ENCODE assay signal across 8 cellular contexts in the genomic region with DNA sequence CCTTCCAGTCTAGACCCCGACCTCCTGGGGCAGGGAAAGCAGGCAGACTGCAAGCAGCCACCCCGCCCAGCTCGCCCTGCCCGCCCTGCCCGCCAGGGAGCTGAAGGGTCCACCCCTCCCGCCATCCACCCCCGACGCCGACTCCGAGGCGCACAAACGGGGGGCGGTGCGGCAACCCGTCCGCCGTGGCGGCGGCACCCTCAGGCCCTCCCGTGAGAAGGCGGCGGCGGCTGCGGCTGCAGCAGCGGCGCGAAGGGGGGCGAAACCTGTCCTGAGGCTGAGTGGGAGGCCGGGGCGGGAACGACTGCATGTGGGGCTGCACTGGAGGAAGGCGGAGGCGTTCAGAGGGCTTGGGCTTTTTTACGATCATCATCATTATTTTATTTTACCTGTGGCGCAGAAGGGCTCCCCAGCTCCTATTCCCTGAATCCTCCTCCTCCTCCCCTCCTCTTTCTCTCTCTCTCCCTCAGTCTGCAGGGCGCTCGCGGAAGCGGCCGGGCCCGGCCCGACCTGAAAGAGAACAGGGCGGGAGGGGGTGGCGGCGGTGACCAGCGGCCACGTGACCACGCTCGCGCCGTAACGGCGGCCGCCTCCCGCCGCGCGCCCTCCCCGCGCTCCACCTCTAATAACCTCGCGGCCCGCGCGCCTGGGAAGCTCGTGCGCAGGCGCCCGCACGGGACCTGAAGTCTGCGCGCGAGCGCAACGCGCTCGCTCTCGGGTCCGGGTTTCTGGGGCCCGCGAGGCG. TPM values are rescaled to one million over a fixed set of nuclear protein-coding genes. Genes with fewer than 3 reads are reported as not detected.
DNase-seq lines count a peak whose midpoint lies in the region; ATAC-seq and TF ChIP-seq lines count a peak whose summit lies in the region.

A gene with protein sequence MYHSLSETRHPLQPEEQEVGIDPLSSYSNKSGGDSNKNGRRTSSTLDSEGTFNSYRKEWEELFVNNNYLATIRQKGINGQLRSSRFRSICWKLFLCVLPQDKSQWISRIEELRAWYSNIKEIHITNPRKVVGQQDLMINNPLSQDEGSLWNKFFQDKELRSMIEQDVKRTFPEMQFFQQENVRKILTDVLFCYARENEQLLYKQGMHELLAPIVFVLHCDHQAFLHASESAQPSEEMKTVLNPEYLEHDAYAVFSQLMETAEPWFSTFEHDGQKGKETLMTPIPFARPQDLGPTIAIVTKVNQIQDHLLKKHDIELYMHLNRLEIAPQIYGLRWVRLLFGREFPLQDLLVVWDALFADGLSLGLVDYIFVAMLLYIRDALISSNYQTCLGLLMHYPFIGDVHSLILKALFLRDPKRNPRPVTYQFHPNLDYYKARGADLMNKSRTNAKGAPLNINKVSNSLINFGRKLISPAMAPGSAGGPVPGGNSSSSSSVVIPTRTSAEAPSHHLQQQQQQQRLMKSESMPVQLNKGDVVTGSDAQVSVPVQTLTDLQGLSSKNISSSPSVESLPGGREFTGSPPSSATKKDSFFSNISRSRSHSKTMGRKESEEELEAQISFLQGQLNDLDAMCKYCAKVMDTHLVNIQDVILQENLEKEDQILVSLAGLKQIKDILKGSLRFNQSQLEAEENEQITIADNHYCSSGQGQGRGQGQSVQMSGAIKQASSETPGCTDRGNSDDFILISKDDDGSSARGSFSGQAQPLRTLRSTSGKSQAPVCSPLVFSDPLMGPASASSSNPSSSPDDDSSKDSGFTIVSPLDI (minus strand): TSS at position 540 of the 745 bp plus-strand sequence. CDS start 234,061 bp downstream, outside the sequence.

- no peaks in the 10 kb centered on the region for H3K9me3 Mint-ChIP-seq in central memory CD8-positive, alpha-beta T cell

- POLR2A ChIA-PET in AG04450 (lab: Yijun Ruan, JAX): interaction anchor here (0.6 to 1.6 kb wide), 11 partner anchors 9 to 494 kb away, joined by 3 to 10 read pairs (median 4); no protein-coding TSS in a partner anchor

- H3K27ac Mint-ChIP-seq in central memory CD8-positive, alpha-beta T cell (ENCODE audit: low read depth): peak within 1 kb of the TSS; percentile 83

- H3K27me3 Mint-ChIP-seq in central memory CD8-positive, alpha-beta T cell: no peaks in the 10 kb centered on the region

- H3K27ac ChIP-seq in AG04450 (ENCODE audit: low read depth, low read length): peak within 1 kb of the TSS; percentile 91

- peaks cover 6% of the 10 kb centered on the region for H3K36me3 Mint-ChIP-seq in central memory CD8-positive, alpha-beta T cell (ENCODE audit: insufficient read depth)

- DNase-seq in AG04450 (ENCODE audit: low read depth, low spot score) (peak; percentile 10), NCI-H2196 treated with DMSO at 0.1 percent for 48 hours (lab: John Stamatoyannopoulos, UW; ENCODE audit: unreplicated experiment) (peak; percentile 82), kidney epithelial cell (ENCODE audit: low read depth) (no peak)
- DNase-seq in activated CD4-positive, CD25-positive, alpha-beta regulatory T cell treated with anti-CD3 and anti-CD28 coated beads, Interleukin-2, amount 50 U/mL, for 16 hours (ENCODE audit: low read depth, low spot score): peak; percentile 78
- DNase-seq in central memory CD8-positive, alpha-beta T cell (ENCODE audit: low spot score in 2 of 2): peak; percentile 73 to 88
- DNase-seq in stimulated activated CD4-positive, alpha-beta T cell treated with anti-CD3 and anti-CD28 coated beads, Interleukin-15, amount 100 ng/mL, for 48 hours (ENCODE audit: low read depth in 2 of 2): peak; percentile 89 to 92

- peaks cover 32% of the 10 kb centered on the region for H3K4me1 Mint-ChIP-seq in central memory CD8-positive, alpha-beta T cell

- no peaks in the 10 kb centered on the region for H3K9me3 ChIP-seq in AG04450 (ENCODE audit: control insufficient read depth, insufficient read depth, low read length)

- peak within 1 kb of the TSS; percentile 86 for H3K4me3 Mint-ChIP-seq in central memory CD8-positive, alpha-beta T cell

- H3K4me3 ChIP-seq in AG04450 (ENCODE audit: low read depth, low read length) (peak within 1 kb of the TSS; percentile 78), kidney epithelial cell (ENCODE audit: low read depth, low read length) (peak within 1 kb of the TSS; percentile 60)

- ATAC-seq in GM18870 (IDR thresholded peaks at IDR 0.05; ENCODE audit: unreplicated experiment) (peak; percentile 23), HG03135 (IDR thresholded peaks at IDR 0.05; ENCODE audit: unreplicated experiment) (peak; percentile 84)
- ATAC-seq in central memory CD8-positive, alpha-beta T cell (replicated peaks; ENCODE audit: extremely low read depth, poor library complexity, severe bottlenecking): peak; percentile 94

- H3K27me3 ChIP-seq in AG04450 (ENCODE audit: control insufficient read depth, insufficient read depth, low read length) (no peaks in the 10 kb centered on the region), kidney epithelial cell (ENCODE audit: control insufficient read depth, insufficient read depth, low read length) (no peaks in the 10 kb centered on the region)

- no peaks in the 10 kb centered on the region for H3K36me3 ChIP-seq in kidney epithelial cell (ENCODE audit: control insufficient read depth, insufficient read depth, low read length)

- CTCF ChIA-PET in AG04450 (lab: Charles Lee): interaction anchor here (0.6 to 1.0 kb wide), 6 partner anchors 97 to 700 kb away, joined by 3 to 5 read pairs (median 4); no protein-coding TSS in a partner anchor

- TF ChIP-seq CTCF in AG04450 (IDR thresholded peaks at IDR 0.05; ENCODE audit: low read depth, low read length) (no peak), kidney epithelial cell (IDR thresholded peaks at IDR 0.05; ENCODE audit: insufficient read depth, low read length, poor library complexity, severe bottlenecking) (no peak)

RNA-seq across cellular contexts. Expression of the gene that starts here (rescaled TPM):
- polyA plus RNA-seq in AG04450 (2011; rRNA removed): 35.5 and 44.6 TPM in 2 replicates
- polyA minus RNA-seq in AG04450 (2011; rRNA and poly(A)+ RNA removed): 38.5 and 61.8 TPM in 2 replicates
- total RNA-seq in kidney epithelial cell: 90.2 and 100 TPM in 2 replicates

Comparison
In these comparisons a context has a peak if more than half of its experiments do, and no peak if none do; other contexts are left out.
1. ATAC-seq: peak in every context shown above with its lines; median percentile 94 in central memory CD8-positive, alpha-beta T cell; 84 in HG03135; 23 in GM18870.